In the genomic region with DNA sequence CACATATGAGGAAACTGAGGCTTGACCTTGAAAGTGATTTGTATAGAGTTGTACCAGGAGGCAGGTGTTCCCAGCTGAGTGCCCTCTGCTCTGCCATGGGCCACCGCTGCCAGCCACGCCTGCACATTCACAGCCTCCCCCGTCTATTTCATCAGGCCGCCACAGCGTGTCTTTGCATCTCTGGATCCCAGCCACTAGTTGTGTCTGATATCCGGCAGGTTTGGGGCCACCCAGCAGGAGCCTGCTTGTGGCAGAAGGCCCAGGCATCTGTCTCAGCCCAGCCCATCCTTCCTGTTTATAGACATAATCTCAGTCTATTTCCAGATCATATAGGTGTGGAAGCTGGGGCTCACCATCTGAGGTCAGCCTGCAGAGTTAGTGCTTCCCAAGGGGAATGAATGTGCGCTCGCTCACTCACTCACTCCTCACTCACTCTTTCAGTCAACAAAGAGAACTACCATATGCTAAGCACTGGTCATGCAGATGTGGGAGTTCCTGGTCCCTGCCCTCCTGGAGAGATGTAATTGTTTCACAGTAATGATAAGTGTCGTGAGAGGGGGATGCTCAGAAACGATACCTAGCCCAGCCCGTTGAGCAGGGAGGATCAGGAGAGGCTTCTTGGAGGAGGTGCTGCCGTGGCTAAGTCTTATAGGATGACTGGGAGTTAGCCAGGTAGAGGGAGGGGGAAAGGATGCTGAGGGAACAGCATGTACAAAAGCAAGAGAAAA, we compare ENCODE assay signal across 10 cellular contexts.
DNase-seq lines count a peak whose midpoint lies in the region; ATAC-seq and TF ChIP-seq lines count a peak whose summit lies in the region.
"Had no signal": no experiment of that assay in that cellular context is flagged by ENCODE, and none has a peak within 500 bp of the region (broad histone marks: within the 10 kb centered on the region; RNA-seq: fewer than 3 reads in every experiment).

No MANE protein-coding gene starts in this region.

- CTCF ChIA-PET in HCT116 (lab: Charles Lee), result no interaction called here

- intact Hi-C loops in HCT116 (cut with micrococcal nuclease), result no loop called here

- no peaks in the 10 kb centered on the region for H3K36me3 ChIP-seq in HCT116 (ENCODE audit: control insufficient read depth in 1 of 2, insufficient read depth in 2 of 2, low read length in 2 of 2)

- H3K4me3 ChIP-seq in HCT116 (replicated peaks in 1 of 2; ENCODE audit: low read depth in 1 of 2, low read length in 2 of 2), result no peak overlapping the region
- no peak overlapping the region for H3K4me3 ChIP-seq in choroid plexus epithelial cell (ENCODE audit: low read depth, low read length)
- H3K4me3 ChIP-seq: psoas muscle had no signal

- no TSS peak for BruUV-seq in HCT116 (replicated peaks; lab: Mats Ljungman, UMichigan)

- H4K20me1 ChIP-seq in HCT116 (ENCODE audit: insufficient read depth), result no peaks in the 10 kb centered on the region

- no peak for TF ChIP-seq RAD21 in HCT116 (IDR thresholded peaks at IDR 0.05; ENCODE audit: low read depth)

- H3K9me2 ChIP-seq in HCT116 (ENCODE audit: insufficient read depth), result no peaks in the 10 kb centered on the region

- RAD21 ChIA-PET in HCT116 (lab: Charles Lee; ENCODE audit: low non-redundant PET in 1 of 2, low total read pairs in 2 of 2, uncharacterized antibody in 2 of 2, unreplicated experiment in 2 of 2), result no interaction called here

- no peaks in the 10 kb centered on the region for H3K79me2 ChIP-seq in HCT116 (ENCODE audit: insufficient read depth, low read length)

- H2AFZ ChIP-seq in HCT116 (ENCODE audit: low read depth, low read length, poor library complexity, severe bottlenecking), result no peak overlapping the region

- ATAC-seq in HCT116, result peak; percentile 74
- ATAC-seq: psoas muscle had no signal

- POLR2A ChIA-PET in HCT116 (lab: Charles Lee), result no interaction called here

- no peak for TF ChIP-seq POLR2A in HCT116 (IDR thresholded peaks at IDR 0.05; ENCODE audit: borderline replicate concordance, extremely low read depth, insufficient read depth, insufficient read length)

- H3K4me2 ChIP-seq in HCT116 (ENCODE audit: low read length), result 0 out of 2 replicates have a peak overlapping the region, but pooled peaks have one; percentile 1

- H3K27me3 ChIP-seq in HCT116 (ENCODE audit: insufficient read depth, low read length), result no peaks in the 10 kb centered on the region; the same call in 1 of the 2 replicates

- H3K9me3 ChIP-seq in HCT116 (ENCODE audit: control insufficient read depth in 1 of 2, insufficient read depth in 1 of 2, low read depth in 1 of 2, low read length in 2 of 2), result no peaks in the 10 kb centered on the region
- H3K9me3 ChIP-seq: psoas muscle had no signal

- peaks cover 0 to 8% of the 10 kb centered on the region in 2 experiments; a peak in 1 of 4 replicates for H3K4me1 ChIP-seq in HCT116 (ENCODE audit: control insufficient read depth in 1 of 2, insufficient read depth in 2 of 2, low read length in 2 of 2)
- H3K4me1 ChIP-seq: psoas muscle had no signal

- no peak overlapping the region for H3K9ac ChIP-seq in HCT116 (ENCODE audit: low read length)

- H3K27ac ChIP-seq in HCT116 (ENCODE audit: low read depth, low read length), result no peak overlapping the region
- H3K27ac ChIP-seq: psoas muscle had no signal

- DNase-seq in HCT116 (ENCODE audit: low read depth, low spot score) (no peak), RPMI7951 (ENCODE audit: low read depth) (peak; percentile 91), choroid plexus epithelial cell (ENCODE audit: low read depth) (peak; percentile 43), retina (peak; percentile 44), Ammon's horn (ENCODE audit: low spot score) (no peak), NCI-H82 treated with DMSO at 0.1 percent for 48 hours (lab: John Stamatoyannopoulos, UW; ENCODE audit: unreplicated experiment) (no peak), NCI-H774 (lab: John Stamatoyannopoulos, UW) (no peak), NCI-H526 treated with DMSO at 0.1 percent for 48 hours (lab: John Stamatoyannopoulos, UW) (no peak)
- DNase-seq: NCI-H187 treated with DMSO at 0.1 percent for 48 hours had no signal

- TF ChIP-seq CTCF in HCT116 (IDR thresholded peaks at IDR 0.05 in 2 of 3, conservative IDR thresholded peaks at IDR 0.05 in 1 of 3; ENCODE audit: borderline replicate concordance in 1 of 3, insufficient read depth in 1 of 3, low read depth in 2 of 3, low read length in 2 of 3) (no peak), choroid plexus epithelial cell (conservative IDR thresholded peaks at IDR 0.05; ENCODE audit: low read depth, low read length) (no peak)

TF ChIP-seq in HCT116, 20 proteins besides CTCF, POLR2A, EP300 and RAD21:
- no peak for TF ChIP-seq ZNF274 (IDR thresholded peaks at IDR 0.05; ENCODE audit: low read depth, low read length)
- TF ChIP-seq TCF7L2 (IDR thresholded peaks at IDR 0.05; ENCODE audit: borderline replicate concordance, extremely low read depth, insufficient read depth, insufficient read length), result peak; percentile 88
- 0 out of 2 replicates have a peak, but pooled peaks have one; percentile 27 for TF ChIP-seq EGR1 (IDR thresholded peaks at IDR 0.05; ENCODE audit: low read depth)
- no peak for TF ChIP-seq EZH2phosphoT487 (IDR thresholded peaks at IDR 0.05; ENCODE audit: borderline replicate concordance)
- no peak for TF ChIP-seq FOSL1 (IDR thresholded peaks at IDR 0.05; ENCODE audit: low read depth)
- TF ChIP-seq, protein P1, sequence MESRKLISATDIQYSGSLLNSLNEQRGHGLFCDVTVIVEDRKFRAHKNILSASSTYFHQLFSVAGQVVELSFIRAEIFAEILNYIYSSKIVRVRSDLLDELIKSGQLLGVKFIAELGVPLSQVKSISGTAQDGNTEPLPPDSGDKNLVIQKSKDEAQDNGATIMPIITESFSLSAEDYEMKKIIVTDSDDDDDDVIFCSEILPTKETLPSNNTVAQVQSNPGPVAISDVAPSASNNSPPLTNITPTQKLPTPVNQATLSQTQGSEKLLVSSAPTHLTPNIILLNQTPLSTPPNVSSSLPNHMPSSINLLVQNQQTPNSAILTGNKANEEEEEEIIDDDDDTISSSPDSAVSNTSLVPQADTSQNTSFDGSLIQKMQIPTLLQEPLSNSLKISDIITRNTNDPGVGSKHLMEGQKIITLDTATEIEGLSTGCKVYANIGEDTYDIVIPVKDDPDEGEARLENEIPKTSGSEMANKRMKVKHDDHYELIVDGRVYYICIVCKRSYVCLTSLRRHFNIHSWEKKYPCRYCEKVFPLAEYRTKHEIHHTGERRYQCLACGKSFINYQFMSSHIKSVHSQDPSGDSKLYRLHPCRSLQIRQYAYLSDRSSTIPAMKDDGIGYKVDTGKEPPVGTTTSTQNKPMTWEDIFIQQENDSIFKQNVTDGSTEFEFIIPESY (IDR thresholded peaks at IDR 0.05; ENCODE audit: extremely low read depth, insufficient replicate concordance, low read length), result no peak

Comparison
In these comparisons a context has a peak if more than half of its experiments do, and no peak if none do; other contexts are left out.
1. DNase-seq: peak in RPMI7951 (single experiment), choroid plexus epithelial cell (single experiment) and retina (single experiment); none in HCT116 (single experiment), Ammon's horn (single experiment), NCI-H82 treated with DMSO at 0.1 percent for 48 hours (single experiment), NCI-H774 (single experiment) and NCI-H526 treated with DMSO at 0.1 percent for 48 hours (single experiment).